ENCODE assay signal across 13 cellular contexts in genomic region chr2:160227252-160227651, GRCh38. TPM values are rescaled to one million over a fixed set of nuclear protein-coding genes. Genes with fewer than 3 reads are reported as not detected.
DNase-seq lines count a peak whose midpoint lies in the region; ATAC-seq and TF ChIP-seq lines count a peak whose summit lies in the region.
"Had no signal": no experiment of that assay in that cellular context is flagged by ENCODE, and none has a peak within 500 bp of the region (broad histone marks: within the 10 kb centered on the region; RNA-seq: fewer than 3 reads in every experiment).

No MANE protein-coding gene starts in this region.

- H3K27ac ChIP-seq in foreskin keratinocyte: peak overlapping the region; percentile 95
- H3K27ac ChIP-seq: C4-2B had no signal

- ATAC-seq in foreskin keratinocyte (peak; percentile 24), HG03520 (IDR thresholded peaks at IDR 0.05; ENCODE audit: unreplicated experiment) (no peak), HG03159 (IDR thresholded peaks at IDR 0.05; ENCODE audit: unreplicated experiment) (no peak)

- no peaks in the 10 kb centered on the region for H3K27me3 ChIP-seq in foreskin keratinocyte

- TF ChIP-seq POLR2A in erythroblast (IDR thresholded peaks at IDR 0.05; ENCODE audit: low read length): no peak

- TF ChIP-seq CTCF in foreskin keratinocyte (conservative IDR thresholded peaks at IDR 0.05): no peak

- DNase-seq in ELR (ENCODE audit: low read depth): peak; percentile 92
- DNase-seq in T1000 (lab: John Stamatoyannopoulos, UW): peak; percentile 17
- peak; percentile 43 to 75 for DNase-seq in foreskin keratinocyte
- DNase-seq in skeletal muscle cell (ENCODE audit: low read depth): peak; percentile 87
- no peak for DNase-seq in stimulated activated CD4-positive, alpha-beta T cell treated with anti-CD3 and anti-CD28 coated beads, Interleukin-15, amount 100 ng/mL, for 24 hours
- DNase-seq in erythroblast (lab: John Stamatoyannopoulos, UW): no peak
- DNase-seq: activated CD8-positive, alpha-beta memory T cell treated with anti-CD3 and anti-CD28 coated beads, Interleukin-2, amount 50 U/mL, for 4 hours; anterior cingulate cortex; left cardiac atrium had no signal

- H3K4me3 ChIP-seq in skeletal muscle cell (ENCODE audit: low read depth, low read length): no peak overlapping the region

- H3K4me1 ChIP-seq in foreskin keratinocyte: peaks cover 74% of the 10 kb centered on the region

RNA-seq across cellular contexts. Expression of gene ITGB6, which starts 27.2 kb away (rescaled TPM):
- 41.2 and 113 TPM in 2 replicates for total RNA-seq in foreskin keratinocyte
- polyA plus RNA-seq in foreskin keratinocyte: 13.9 and 31.2 TPM in 2 replicates
- total RNA-seq: temporal lobe had no signal

Comparison
In these comparisons a context has a peak if more than half of its experiments do, and no peak if none do; other contexts are left out.
1. DNase-seq: peak in ELR (single experiment), T1000 (single experiment), foreskin keratinocyte (2 of 2) and skeletal muscle cell (single experiment); none in stimulated activated CD4-positive, alpha-beta T cell treated with anti-CD3 and anti-CD28 coated beads, Interleukin-15, amount 100 ng/mL, for 24 hours (single experiment) and erythroblast (0 of 2).